Comparison of ENCODE assay signal across 24 cellular contexts in the genomic region with DNA sequence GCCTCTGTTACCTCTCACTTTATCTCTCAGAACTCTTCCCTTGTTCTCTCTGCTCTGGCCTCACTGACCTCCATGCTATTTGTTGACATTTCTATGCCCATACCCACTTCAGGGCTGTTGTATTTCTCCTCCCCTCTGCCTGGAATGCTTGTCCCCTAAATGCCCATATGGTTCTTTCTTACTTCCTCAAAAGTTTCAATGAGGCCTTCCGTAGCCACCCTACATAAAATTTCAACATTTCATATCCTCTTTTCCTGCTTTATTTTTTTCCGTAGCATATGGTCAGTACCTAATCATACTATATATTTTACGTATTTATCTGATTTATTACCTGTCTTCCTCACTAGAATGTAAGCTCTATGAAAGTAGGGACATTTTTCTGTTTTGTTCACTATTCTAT. TPM values are rescaled to one million over a fixed set of nuclear protein-coding genes. Genes with fewer than 3 reads are reported as not detected.
"Had no signal": no experiment of that assay in that cellular context is flagged by ENCODE, and none has a peak within 500 bp of the region (broad histone marks: within the 10 kb centered on the region; RNA-seq: fewer than 3 reads in every experiment).

No MANE protein-coding gene starts in this region.

- H3K36me3 ChIP-seq: ovary, uterus had no signal

- H3K27ac Mint-ChIP-seq: activated CD8-positive, alpha-beta T cell treated with anti-CD3 and anti-CD28 coated beads, Interleukin-2, amount 10 ng/mL, durations not matched to agents 7 days and 5 days; activated T-helper 2 cell treated with anti-CD3 and anti-CD28 coated beads, Interferon-gamma antibody, Interleukin-2, Interleukin-4, amounts not matched to agents 10 μg/mL and 5 μg/mL and 100 μg/mL, durations not matched to agents 14 hours and 24 hours and 36 hours; neural progenitor cell; stimulated activated naive CD8-positive, alpha-beta T cell treated with anti-CD3 and anti-CD28 coated beads, Interleukin-15, amount 100 ng/mL, for 72 hours; T-helper 2 cell treated with Interferon-gamma antibody and Interleukin-4, amounts not matched to agents 5 μg/mL and 100 μg/mL, for 36 hours had no signal

- H3K4me1 Mint-ChIP-seq: naive B cell; neural progenitor cell; stimulated activated naive CD8-positive, alpha-beta T cell treated with anti-CD3 and anti-CD28 coated beads, Interleukin-15, amount 100 ng/mL, for 72 hours had no signal

- H3K9ac ChIP-seq: neural progenitor cell had no signal

- H3K4me3 ChIP-seq: body of pancreas, mucosa of descending colon, neural progenitor cell, ovary, right lobe of liver, suprapubic skin, transverse colon, uterus had no signal

- H3K4me3 Mint-ChIP-seq: activated CD8-positive, alpha-beta T cell treated with anti-CD3 and anti-CD28 coated beads, Interleukin-2, amount 10 ng/mL, durations not matched to agents 7 days and 5 days; activated T-cell treated with anti-CD3 and anti-CD28 coated beads, Interleukin-2, amount 50 U/mL, for 24 hours; endodermal cell; neural progenitor cell; stimulated activated naive CD8-positive, alpha-beta T cell treated with anti-CD3 and anti-CD28 coated beads, Interleukin-15, amount 100 ng/mL, for 72 hours; T-helper 2 cell treated with Interferon-gamma antibody and Interleukin-4, amounts not matched to agents 5 μg/mL and 100 μg/mL, for 36 hours had no signal

- DNase-seq: activated CD4-positive, alpha-beta T cell treated with anti-CD3 and anti-CD28 coated beads for 48 hours; activated CD4-positive, CD25-positive, alpha-beta regulatory T cell; activated CD8-positive, alpha-beta T cell treated with anti-CD3 and anti-CD28 coated beads, Interleukin-2, amount 10 ng/mL, durations not matched to agents 7 days and 5 days; activated naive CD4-positive, alpha-beta T cell treated with Interleukin-2 at 50 U/mL for 16 hours; activated T-cell treated with anti-CD3 and anti-CD28 coated beads, Interleukin-2, amount 50 U/mL, for 24 hours; body of pancreas; central memory CD4-positive, alpha-beta T cell; endodermal cell; foreskin keratinocyte; hippocampal formation; mesenchymal stem cell; mucosa of descending colon; naive B cell; ovary; right lobe of liver; small intestine; stimulated activated CD4-positive, alpha-beta T cell treated with anti-CD3 and anti-CD28 coated beads, Interleukin-4, amount 100 ng/mL, for 1 hour; stimulated activated naive CD8-positive, alpha-beta T cell treated with anti-CD3 and anti-CD28 coated beads, Interleukin-15, amount 100 ng/mL, for 72 hours; transverse colon; uterus had no signal

- H3K27me3 ChIP-seq: body of pancreas, foreskin keratinocyte, neural progenitor cell, ovary, right lobe of liver, suprapubic skin, transverse colon, uterus had no signal

- H3K27me3 Mint-ChIP-seq: activated T-cell treated with anti-CD3 and anti-CD28 coated beads, Interleukin-2, amount 50 U/mL, for 24 hours; naive B cell; stimulated activated naive CD8-positive, alpha-beta T cell treated with anti-CD3 and anti-CD28 coated beads, Interleukin-15, amount 100 ng/mL, for 72 hours had no signal

- H3K9me3 Mint-ChIP-seq: activated T-cell treated with anti-CD3 and anti-CD28 coated beads, Interleukin-2, amount 50 U/mL, for 24 hours; activated T-helper 2 cell treated with anti-CD3 and anti-CD28 coated beads, Interferon-gamma antibody, Interleukin-2, Interleukin-4, amounts not matched to agents 10 μg/mL and 5 μg/mL and 100 μg/mL, durations not matched to agents 14 hours and 24 hours and 36 hours; endodermal cell; naive B cell; neural progenitor cell; stimulated activated naive CD8-positive, alpha-beta T cell treated with anti-CD3 and anti-CD28 coated beads, Interleukin-15, amount 100 ng/mL, for 72 hours; T-helper 2 cell treated with Interferon-gamma antibody and Interleukin-4, amounts not matched to agents 5 μg/mL and 100 μg/mL, for 36 hours had no signal

- H3K4me1 ChIP-seq: body of pancreas, foreskin keratinocyte, neural progenitor cell, right lobe of liver, suprapubic skin, transverse colon, uterus had no signal

- H2AFZ ChIP-seq: neural progenitor cell had no signal

- H3K4me2 ChIP-seq: neural progenitor cell had no signal

- H3K27ac ChIP-seq: body of pancreas, foreskin keratinocyte, ovary, right lobe of liver, suprapubic skin, transverse colon, uterus had no signal

- H3K9me3 ChIP-seq: body of pancreas, mucosa of descending colon, ovary, right lobe of liver, suprapubic skin, transverse colon, uterus had no signal

RNA-seq across cellular contexts. Expression of a gene that starts 47.1 kb away (rescaled TPM):
- total RNA-seq: body of pancreas had no signal
